In the genomic region with DNA sequence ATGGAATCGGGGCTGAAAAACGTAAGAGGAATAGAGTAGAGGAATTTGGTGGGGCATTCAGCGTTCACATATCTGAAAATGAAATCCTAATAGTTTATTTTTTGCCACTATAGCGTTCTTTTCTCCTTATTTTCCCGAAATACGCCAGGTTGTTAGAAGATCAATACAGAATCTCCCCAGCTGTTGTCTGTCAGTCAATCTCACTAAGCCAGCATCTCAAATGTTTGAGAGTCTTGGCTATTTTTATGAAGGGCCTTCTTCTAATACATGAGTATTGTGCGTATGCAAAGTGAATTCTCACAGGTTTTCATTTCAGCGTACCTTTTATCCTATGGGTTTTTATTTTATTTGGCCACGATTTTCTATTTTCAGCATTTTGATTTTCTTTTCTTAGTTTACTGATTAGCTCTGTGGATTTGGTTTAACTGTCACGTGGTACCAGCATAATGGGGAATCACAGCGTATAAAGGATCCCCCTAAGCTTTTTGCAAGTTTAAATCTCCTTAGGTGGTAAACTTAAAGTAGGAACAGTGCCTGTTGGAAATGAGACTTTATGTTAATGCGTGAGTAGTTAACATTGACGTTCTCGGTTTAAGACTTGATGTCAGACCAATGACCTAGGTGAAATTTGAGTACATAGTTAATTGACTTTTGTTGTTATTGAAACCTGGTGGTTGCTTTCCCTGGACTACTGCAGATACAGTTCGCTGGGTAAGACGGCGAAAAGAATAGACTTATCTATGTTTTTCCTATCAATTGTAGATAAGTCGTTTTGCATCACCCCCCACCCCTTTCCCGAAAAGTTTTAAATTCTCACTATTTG, we compare ENCODE assay signal across 8 cellular contexts. TPM values are rescaled to one million over a fixed set of nuclear protein-coding genes. Genes with fewer than 3 reads are reported as not detected.
DNase-seq lines count a peak whose midpoint lies in the region; ATAC-seq and TF ChIP-seq lines count a peak whose summit lies in the region.

No MANE protein-coding gene starts in this region.

- peak overlapping the region; percentile 98 for H3K4me3 Mint-ChIP-seq in Caco-2 (ENCODE audit: unreplicated experiment)
- H3K4me3 Mint-ChIP-seq in naive thymus-derived CD4-positive, alpha-beta T cell = peak overlapping the region; percentile 91 to 98 (median 96)

- no peaks in the 10 kb centered on the region for H3K9me3 Mint-ChIP-seq in Caco-2 (ENCODE audit: unreplicated experiment)
- no peaks in the 10 kb centered on the region for H3K9me3 Mint-ChIP-seq in naive thymus-derived CD4-positive, alpha-beta T cell

- DNase-seq in Caco-2 (no peak), NCI-H1105 treated with DMSO at 0.1 percent for 48 hours (lab: John Stamatoyannopoulos, UW) (peak; percentile 49), dorsolateral prefrontal cortex (no peak), DMS114 treated with DMSO at 0.1 percent for 48 hours (lab: John Stamatoyannopoulos, UW; ENCODE audit: unreplicated experiment) (no peak), NCI-H510A treated with DMSO at 0.1 percent for 48 hours (lab: John Stamatoyannopoulos, UW) (no peak)
- no peak for DNase-seq in naive thymus-derived CD4-positive, alpha-beta T cell
- no peak for DNase-seq in stimulated activated CD8-positive, alpha-beta memory T cell treated with anti-CD3 and anti-CD28 coated beads, Interleukin-4, amount 100 ng/mL, for 48 hours

- ATAC-seq in naive thymus-derived CD4-positive, alpha-beta T cell = no peak
- no peak for ATAC-seq in GM19463 (IDR thresholded peaks at IDR 0.05; ENCODE audit: unreplicated experiment)

- POLR2A ChIA-PET in Caco-2 (lab: Charles Lee) = no interaction called here
- POLR2A ChIA-PET in naive thymus-derived CD4-positive, alpha-beta T cell (lab: Charles Lee) = interaction anchor here (0.7 to 4.4 kb wide), 7 partner anchors 11 to 1765 kb away, joined by 3 to 42 read pairs (median 3); partner anchors contain the start of genes DNAJC19 and TTC14

- H3K4me3 ChIP-seq in Caco-2 (ENCODE audit: low read depth, low read length) = peak overlapping the region; percentile 68
- H3K4me3 ChIP-seq in dorsolateral prefrontal cortex = peak overlapping the region; percentile 76 to 99 (median 95)
- peak overlapping the region; percentile 80 for H3K4me3 ChIP-seq in naive thymus-derived CD4-positive, alpha-beta T cell (ENCODE audit: low read length)

- peaks cover 12% of the 10 kb centered on the region for H3K36me3 Mint-ChIP-seq in Caco-2 (ENCODE audit: insufficient read depth, unreplicated experiment)
- H3K36me3 Mint-ChIP-seq in naive thymus-derived CD4-positive, alpha-beta T cell = peaks cover 0 to 11% (median 5%) of the 10 kb centered on the region in 5 donors

- no peaks in the 10 kb centered on the region for H3K27me3 ChIP-seq in Caco-2 (replicated peaks; ENCODE audit: control insufficient read depth, insufficient read depth, low read length)
- no peaks in the 10 kb centered on the region for H3K27me3 ChIP-seq in dorsolateral prefrontal cortex
- no peaks in the 10 kb centered on the region for H3K27me3 ChIP-seq in naive thymus-derived CD4-positive, alpha-beta T cell (ENCODE audit: control insufficient read depth in 2 of 2, insufficient read depth in 2 of 2, low read length in 2 of 2)

- TF ChIP-seq CTCF in Caco-2 (IDR thresholded peaks at IDR 0.05; ENCODE audit: insufficient read depth in 1 of 2, low read depth in 1 of 2, low read length in 1 of 2, severe bottlenecking in 1 of 2, unreplicated experiment in 1 of 2) (no peak), dorsolateral prefrontal cortex (IDR thresholded peaks at IDR 0.05 in 54 of 56, conservative IDR thresholded peaks at IDR 0.05 in 2 of 56; ENCODE audit: low read depth in 1 of 56, partially characterized antibody in 56 of 56) (no peak)

- H3K27ac Mint-ChIP-seq in Caco-2 (ENCODE audit: unreplicated experiment) = peak overlapping the region; percentile 94
- H3K27ac Mint-ChIP-seq in naive thymus-derived CD4-positive, alpha-beta T cell = peak overlapping the region; percentile 94 to 100 (median 97)

- H3K27ac ChIP-seq in dorsolateral prefrontal cortex = peak overlapping the region in 23 of 59 donors; percentile 2 to 99 (median 98)
- peak overlapping the region; percentile 97 for H3K27ac ChIP-seq in naive thymus-derived CD4-positive, alpha-beta T cell (ENCODE audit: low read depth, low read length)

- BruUV-seq in Caco-2 (replicated peaks; lab: Mats Ljungman, UMichigan) = TSS peak; percentile 56

- peaks cover 21% of the 10 kb centered on the region for H3K4me1 ChIP-seq in Caco-2
- H3K4me1 ChIP-seq in naive thymus-derived CD4-positive, alpha-beta T cell (ENCODE audit: control insufficient read depth in 2 of 2, insufficient read depth in 2 of 2, low read length in 2 of 2) = peaks cover 17 to 25% of the 10 kb centered on the region in 2 donors

- H3K36me3 ChIP-seq in Caco-2 (ENCODE audit: control insufficient read depth, insufficient read depth, low read length) = no peaks in the 10 kb centered on the region
- H3K36me3 ChIP-seq in naive thymus-derived CD4-positive, alpha-beta T cell (ENCODE audit: control insufficient read depth in 2 of 3, insufficient read depth in 3 of 3, low read length in 3 of 3) = peaks cover 0 to 8% (median 0%) of the 10 kb centered on the region in 3 experiments

- H3K27me3 Mint-ChIP-seq in Caco-2 (ENCODE audit: insufficient read depth, unreplicated experiment) = no peaks in the 10 kb centered on the region
- H3K27me3 Mint-ChIP-seq in naive thymus-derived CD4-positive, alpha-beta T cell = no peaks in the 10 kb centered on the region

- no peaks in the 10 kb centered on the region for H3K9me3 ChIP-seq in Caco-2
- no peaks in the 10 kb centered on the region for H3K9me3 ChIP-seq in naive thymus-derived CD4-positive, alpha-beta T cell (ENCODE audit: control insufficient read depth in 2 of 3, low read length in 3 of 3)

- no peaks in the 10 kb centered on the region for H3K4me1 Mint-ChIP-seq in Caco-2 (ENCODE audit: low read depth, unreplicated experiment)
- peaks cover 38 to 87% (median 77%) of the 10 kb centered on the region in 7 donors for H3K4me1 Mint-ChIP-seq in naive thymus-derived CD4-positive, alpha-beta T cell

- CTCF ChIA-PET in Caco-2 (lab: Charles Lee) = no interaction called here
- CTCF ChIA-PET in naive thymus-derived CD4-positive, alpha-beta T cell (lab: Charles Lee) = no interaction called here

- intact Hi-C loops in Caco-2 (cut with micrococcal nuclease; ENCODE audit: unreplicated experiment) (no loop called here), dorsolateral prefrontal cortex (cut with DNase I) (loop anchor here (2.0 to 10.0 kb wide), 3 partner anchors 75 to 109 kb away; partner anchors contain the start of gene DNAJC19 (in 1 of the 2))
- intact Hi-C loops in naive thymus-derived CD4-positive, alpha-beta T cell (cut with micrococcal nuclease) = loop anchor here (2.0 to 5.0 kb wide), 8 partner anchors 39 to 1881 kb away; partner anchors contain the start of genes ACTL6A (in 1 of the 2), CCDC39 (in 1 of the 2), PIK3CA (in 1 of the 2) and USP13 (in 1 of the 2)

RNA-seq across cellular contexts. Expression of gene FXR1, which starts 1.3 kb away (rescaled TPM):
- total RNA-seq in Caco-2 (2022) = 126 and 137 TPM in 2 replicates
- total RNA-seq in dorsolateral prefrontal cortex = 100 to 1,000 TPM; 110 to 275 (median 151) TPM
- total RNA-seq in naive thymus-derived CD4-positive, alpha-beta T cell = 100 to 1,000 TPM; 108 to 151 (median 129) TPM
- 10 to 100 TPM; 53.0 to 63.0 TPM for polyA plus RNA-seq in naive thymus-derived CD4-positive, alpha-beta T cell
